ENCODE assay signal across 1 cellular context in genomic region chr1:244066954-244067716, GRCh38.
TF ChIP-seq lines count a peak whose summit lies in the region.

No MANE protein-coding gene starts in this region.

TF ChIP-seq in H1, 55 proteins besides CTCF, POLR2A, EP300 and RAD21 (continued from another document):
- TF ChIP-seq, protein P1, sequence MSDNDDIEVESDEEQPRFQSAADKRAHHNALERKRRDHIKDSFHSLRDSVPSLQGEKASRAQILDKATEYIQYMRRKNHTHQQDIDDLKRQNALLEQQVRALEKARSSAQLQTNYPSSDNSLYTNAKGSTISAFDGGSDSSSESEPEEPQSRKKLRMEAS (IDR thresholded peaks at IDR 0.05) = peak; percentile 40
- TF ChIP-seq SIRT6 (IDR thresholded peaks at IDR 0.05; ENCODE audit: low read length) = no peak
- TF ChIP-seq E2F6 (IDR thresholded peaks at IDR 0.05) = peak; percentile 76
